ENCODE assay signal across 1 cellular context in the genomic region with DNA sequence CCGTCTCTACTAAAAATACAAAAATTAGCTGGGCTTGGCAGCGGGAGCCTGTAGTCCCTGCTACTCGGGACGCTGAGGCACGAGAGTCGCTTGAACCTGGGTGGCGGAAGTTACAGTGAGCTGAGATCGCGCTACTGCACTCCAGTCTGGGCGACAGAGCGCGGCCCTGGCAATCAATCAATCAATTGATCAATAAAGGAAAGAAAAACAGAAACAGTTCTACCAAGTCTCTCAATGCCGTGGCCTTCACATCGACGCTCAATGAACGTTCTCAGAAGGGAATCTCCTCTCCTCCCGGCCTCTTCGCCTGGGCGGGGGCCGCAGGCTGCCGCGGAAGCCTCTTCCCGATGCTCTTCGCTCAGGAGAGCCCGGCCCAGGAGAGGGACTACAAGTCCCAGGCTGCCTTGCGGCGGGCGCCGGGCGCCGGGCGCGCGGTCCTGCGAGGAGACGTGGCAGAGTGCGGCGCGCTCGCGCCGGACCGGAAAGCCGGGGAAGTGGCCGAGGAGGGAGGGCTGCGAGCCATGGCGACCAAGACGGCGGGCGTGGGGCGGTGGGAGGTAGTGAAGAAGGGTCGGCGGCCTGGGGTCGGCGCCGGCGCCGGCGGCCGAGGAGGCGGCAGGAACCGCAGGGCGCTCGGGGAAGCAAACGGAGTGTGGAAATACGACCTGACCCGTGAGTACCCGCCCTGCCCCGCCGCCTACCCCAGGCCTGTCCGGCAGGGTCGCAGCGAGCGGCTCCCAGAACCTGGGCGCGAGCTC.
TF ChIP-seq lines count a peak whose summit lies in the region.

A gene with protein sequence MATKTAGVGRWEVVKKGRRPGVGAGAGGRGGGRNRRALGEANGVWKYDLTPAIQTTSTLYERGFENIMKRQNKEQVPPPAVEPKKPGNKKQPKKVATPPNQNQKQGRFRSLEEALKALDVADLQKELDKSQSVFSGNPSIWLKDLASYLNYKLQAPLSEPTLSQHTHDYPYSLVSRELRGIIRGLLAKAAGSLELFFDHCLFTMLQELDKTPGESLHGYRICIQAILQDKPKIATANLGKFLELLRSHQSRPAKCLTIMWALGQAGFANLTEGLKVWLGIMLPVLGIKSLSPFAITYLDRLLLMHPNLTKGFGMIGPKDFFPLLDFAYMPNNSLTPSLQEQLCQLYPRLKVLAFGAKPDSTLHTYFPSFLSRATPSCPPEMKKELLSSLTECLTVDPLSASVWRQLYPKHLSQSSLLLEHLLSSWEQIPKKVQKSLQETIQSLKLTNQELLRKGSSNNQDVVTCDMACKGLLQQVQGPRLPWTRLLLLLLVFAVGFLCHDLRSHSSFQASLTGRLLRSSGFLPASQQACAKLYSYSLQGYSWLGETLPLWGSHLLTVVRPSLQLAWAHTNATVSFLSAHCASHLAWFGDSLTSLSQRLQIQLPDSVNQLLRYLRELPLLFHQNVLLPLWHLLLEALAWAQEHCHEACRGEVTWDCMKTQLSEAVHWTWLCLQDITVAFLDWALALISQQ (plus strand): TSS at position 471 of the 758 bp plus-strand sequence. CDS start 51 bp downstream, at position 522.

TF ChIP-seq in HepG2, 621 proteins besides CTCF, POLR2A, EP300 and RAD21 (continued from another document):
- TF ChIP-seq ZNF607 (CRISPR knock-in tag; IDR thresholded peaks at IDR 0.05; ENCODE audit: borderline replicate concordance) (peak; percentile 98; the same call in 1 of the 2 replicates), NR2F6 (IDR thresholded peaks at IDR 0.05) (no peak), NR2F6 (CRISPR knock-in tag; IDR thresholded peaks at IDR 0.05) (peak; percentile 6; the same call in 1 of the 2 replicates)
- TF ChIP-seq, protein P1, sequence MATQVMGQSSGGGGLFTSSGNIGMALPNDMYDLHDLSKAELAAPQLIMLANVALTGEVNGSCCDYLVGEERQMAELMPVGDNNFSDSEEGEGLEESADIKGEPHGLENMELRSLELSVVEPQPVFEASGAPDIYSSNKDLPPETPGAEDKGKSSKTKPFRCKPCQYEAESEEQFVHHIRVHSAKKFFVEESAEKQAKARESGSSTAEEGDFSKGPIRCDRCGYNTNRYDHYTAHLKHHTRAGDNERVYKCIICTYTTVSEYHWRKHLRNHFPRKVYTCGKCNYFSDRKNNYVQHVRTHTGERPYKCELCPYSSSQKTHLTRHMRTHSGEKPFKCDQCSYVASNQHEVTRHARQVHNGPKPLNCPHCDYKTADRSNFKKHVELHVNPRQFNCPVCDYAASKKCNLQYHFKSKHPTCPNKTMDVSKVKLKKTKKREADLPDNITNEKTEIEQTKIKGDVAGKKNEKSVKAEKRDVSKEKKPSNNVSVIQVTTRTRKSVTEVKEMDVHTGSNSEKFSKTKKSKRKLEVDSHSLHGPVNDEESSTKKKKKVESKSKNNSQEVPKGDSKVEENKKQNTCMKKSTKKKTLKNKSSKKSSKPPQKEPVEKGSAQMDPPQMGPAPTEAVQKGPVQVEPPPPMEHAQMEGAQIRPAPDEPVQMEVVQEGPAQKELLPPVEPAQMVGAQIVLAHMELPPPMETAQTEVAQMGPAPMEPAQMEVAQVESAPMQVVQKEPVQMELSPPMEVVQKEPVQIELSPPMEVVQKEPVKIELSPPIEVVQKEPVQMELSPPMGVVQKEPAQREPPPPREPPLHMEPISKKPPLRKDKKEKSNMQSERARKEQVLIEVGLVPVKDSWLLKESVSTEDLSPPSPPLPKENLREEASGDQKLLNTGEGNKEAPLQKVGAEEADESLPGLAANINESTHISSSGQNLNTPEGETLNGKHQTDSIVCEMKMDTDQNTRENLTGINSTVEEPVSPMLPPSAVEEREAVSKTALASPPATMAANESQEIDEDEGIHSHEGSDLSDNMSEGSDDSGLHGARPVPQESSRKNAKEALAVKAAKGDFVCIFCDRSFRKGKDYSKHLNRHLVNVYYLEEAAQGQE (IDR thresholded peaks at IDR 0.05; ENCODE audit: borderline replicate concordance in 1 of 2, low read depth in 1 of 2, low read length in 2 of 2) = peak in 1 of 2 experiments; percentile 75; a peak in 1 of 4 replicates
